13 cellular contexts compared by ENCODE assay signal in genomic region chr4:110130578-110131358, GRCh38.
"Had no signal": no experiment of that assay in that cellular context is flagged by ENCODE, and none has a peak within 500 bp of the region (broad histone marks: within the 10 kb centered on the region; RNA-seq: fewer than 3 reads in every experiment).

No MANE protein-coding gene starts in this region.

- ATAC-seq: activated CD4-positive, alpha-beta T cell treated with anti-CD3 and anti-CD28 coated beads for 36 hours; activated T-cell treated with anti-CD3 and anti-CD28 coated beads, Interleukin-2, amount 50 U/mL, for 72 hours; effector memory CD8-positive, alpha-beta T cell had no signal

- H3K9me3 Mint-ChIP-seq: activated CD4-positive, alpha-beta memory T cell treated with anti-CD3 and anti-CD28 coated beads, Interleukin-2, amount 10 ng/mL, durations not matched to agents 7 days and 5 days; activated T-cell treated with anti-CD3 and anti-CD28 coated beads, Interleukin-2, amount 50 U/mL, for 72 hours; immature natural killer cell; neural progenitor cell; T-helper 2 cell treated with Interferon-gamma antibody and Interleukin-4, amounts not matched to agents 5 μg/mL and 100 μg/mL, for 36 hours had no signal

- H3K27me3 Mint-ChIP-seq: activated CD4-positive, alpha-beta memory T cell treated with anti-CD3 and anti-CD28 coated beads, Interleukin-2, amount 10 ng/mL, durations not matched to agents 7 days and 5 days; activated CD4-positive, alpha-beta T cell treated with anti-CD3 and anti-CD28 coated beads for 36 hours; effector memory CD8-positive, alpha-beta T cell had no signal

- H3K27me3 ChIP-seq: ascending aorta, neural progenitor cell, ovary, SJCRH30, tibial artery had no signal

- DNase-seq: activated CD4-positive, alpha-beta memory T cell treated with anti-CD3 and anti-CD28 coated beads, Interleukin-2, amount 10 ng/mL, durations not matched to agents 7 days and 5 days; activated CD4-positive, alpha-beta T cell treated with anti-CD3 and anti-CD28 coated beads for 36 hours; activated T-cell treated with anti-CD3 and anti-CD28 coated beads, Interleukin-2, amount 50 U/mL, for 72 hours; cortex of kidney; effector memory CD8-positive, alpha-beta T cell; immature natural killer cell; mesendoderm; ovary; SJCRH30; tibial artery had no signal

- H3K27ac Mint-ChIP-seq: activated CD4-positive, alpha-beta memory T cell treated with anti-CD3 and anti-CD28 coated beads, Interleukin-2, amount 10 ng/mL, durations not matched to agents 7 days and 5 days; activated CD4-positive, alpha-beta T cell treated with anti-CD3 and anti-CD28 coated beads for 36 hours; neural progenitor cell; T-helper 2 cell treated with Interferon-gamma antibody and Interleukin-4, amounts not matched to agents 5 μg/mL and 100 μg/mL, for 36 hours had no signal

- H3K36me3 ChIP-seq: ascending aorta, neural progenitor cell, ovary, tibial artery had no signal

- H3K27ac ChIP-seq: ascending aorta, neural progenitor cell, ovary, SJCRH30, tibial artery had no signal

- H3K4me3 Mint-ChIP-seq: activated CD4-positive, alpha-beta memory T cell treated with anti-CD3 and anti-CD28 coated beads, Interleukin-2, amount 10 ng/mL, durations not matched to agents 7 days and 5 days; activated CD4-positive, alpha-beta T cell treated with anti-CD3 and anti-CD28 coated beads for 36 hours; activated T-cell treated with anti-CD3 and anti-CD28 coated beads, Interleukin-2, amount 50 U/mL, for 72 hours; effector memory CD8-positive, alpha-beta T cell; immature natural killer cell; neural progenitor cell; T-helper 2 cell treated with Interferon-gamma antibody and Interleukin-4, amounts not matched to agents 5 μg/mL and 100 μg/mL, for 36 hours had no signal

- H3K4me3 ChIP-seq: ascending aorta, neural progenitor cell, ovary, SJCRH30, tibial artery had no signal

- H3K4me1 ChIP-seq: ascending aorta, SJCRH30, tibial artery had no signal

- H3K9me3 ChIP-seq: ascending aorta, ovary, SJCRH30, tibial artery had no signal
